27 cellular contexts compared by ENCODE assay signal in the genomic region with DNA sequence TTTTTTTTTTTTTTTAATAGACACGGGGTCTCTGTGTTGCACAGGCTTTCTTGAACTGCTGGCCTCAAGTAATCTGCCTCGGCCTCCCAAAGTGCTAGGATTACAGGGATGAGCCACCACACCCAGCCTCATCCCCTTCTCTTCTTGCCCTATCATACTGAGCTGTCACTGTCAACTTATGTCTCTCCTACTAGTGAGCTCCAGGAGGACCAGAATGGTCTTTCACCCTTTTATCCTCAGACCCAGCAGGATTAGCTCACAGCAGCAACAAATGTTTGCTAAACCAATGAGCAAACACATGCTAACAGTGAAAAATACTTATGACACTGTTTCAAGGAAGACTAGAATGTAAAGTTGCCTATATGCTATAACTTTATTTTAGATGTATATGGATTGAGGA. TPM values are rescaled to one million over a fixed set of nuclear protein-coding genes. Genes with fewer than 3 reads are reported as not detected.
DNase-seq lines count a peak whose midpoint lies in the region; ATAC-seq, FAIRE-seq and TF ChIP-seq lines count a peak whose summit lies in the region.
"Had no signal": no experiment of that assay in that cellular context is flagged by ENCODE, and none has a peak within 500 bp of the region (broad histone marks: within the 10 kb centered on the region; RNA-seq: fewer than 3 reads in every experiment).

No MANE protein-coding gene starts in this region.

- peaks cover 0 to 12% of the 10 kb centered on the region in 2 experiments for H3K36me3 ChIP-seq in SK-N-SH (replicated peaks in 1 of 2; ENCODE audit: control insufficient read depth in 1 of 2, insufficient read depth in 2 of 2, low read length in 1 of 2)
- H3K36me3 ChIP-seq in gastroesophageal sphincter: peaks cover 0 to 40% of the 10 kb centered on the region in 2 donors

- peak; percentile 19; the same call in 1 of the 3 replicates for ATAC-seq in SK-N-SH treated with all-trans-retinoic acid at 6 μM for 48 hours
- ATAC-seq in A549: peak; percentile 36 to 55; a peak in 5 of 6 replicates
- no peak for ATAC-seq in activated T-helper 17 cell treated with anti-CD3 and anti-CD28 coated beads, Interleukin-2, amount 50 U/mL, for 72 hours (replicated peaks)
- no peak for ATAC-seq in gastroesophageal sphincter
- no peak for ATAC-seq in GM18868 (IDR thresholded peaks at IDR 0.05; ENCODE audit: unreplicated experiment)
- ATAC-seq: CD8-positive, alpha-beta T cell; PC-3 had no signal

- TF ChIP-seq POLR2A in A549 (IDR thresholded peaks at IDR 0.05; ENCODE audit: low read length) (no peak), gastroesophageal sphincter (IDR thresholded peaks at IDR 0.05) (no peak)

- no peak overlapping the region for H3K4me3 Mint-ChIP-seq in activated T-helper 17 cell treated with anti-CD3 and anti-CD28 coated beads, Interleukin-2, amount 50 U/mL, for 72 hours
- peak overlapping the region; percentile 2 for H3K4me3 Mint-ChIP-seq in neural crest cell
- H3K4me3 Mint-ChIP-seq: CD8-positive, alpha-beta T cell had no signal

- DNase-seq in SK-N-SH (no peak), A549 (ENCODE audit: low read depth in 1 of 2, low spot score in 1 of 2) (no peak), neural crest cell (ENCODE audit: low read depth, low spot score) (no peak), A172 (ENCODE audit: low spot score) (no peak)
- DNase-seq: AML-193; C1 segment of cervical spinal cord; Caco-2; CD8-positive, alpha-beta T cell; HCEC 1CT; IMR-90; Karpas-422; NCI-H1092 treated with DMSO at 0.1 percent for 48 hours; NCI-H1436 treated with DMSO at 0.1 percent for 48 hours; NCI-H187 treated with DMSO at 0.1 percent for 48 hours; NCI-H2107; NCI-H524; NCI-H748 treated with DMSO at 0.1 percent for 48 hours; NK-92 treated with Interleukin-12 subunit alpha and Interleukin-12 subunit beta, amount 100 ng/mL, for 24 hours; PC-3 had no signal

- H3K79me2 ChIP-seq in SK-N-SH (ENCODE audit: insufficient read depth): no peaks in the 10 kb centered on the region

- H3K9me2 ChIP-seq in SK-N-SH: no peaks in the 10 kb centered on the region

- no peaks in the 10 kb centered on the region; a peak in 1 of 4 replicates for H3K4me1 ChIP-seq in SK-N-SH (ENCODE audit: control insufficient read depth in 1 of 2, insufficient read depth in 2 of 2, low read depth in 1 of 2, low read length in 1 of 2)
- H3K4me1 ChIP-seq in A549: no peaks in the 10 kb centered on the region; the same call in 2 of the 3 replicates
- H3K4me1 ChIP-seq in gastroesophageal sphincter: peaks cover 0 to 3% (median 0%) of the 10 kb centered on the region in 3 donors
- H3K4me1 ChIP-seq: Caco-2 had no signal

- H3K4me2 ChIP-seq in SK-N-SH: no peak overlapping the region
- H3K4me2 ChIP-seq in A549: no peak overlapping the region

- H2AFZ ChIP-seq in SK-N-SH (ENCODE audit: low read depth): no peak overlapping the region

- no peak overlapping the region for H3K27ac ChIP-seq in SK-N-SH (ENCODE audit: low read depth in 2 of 2, low read length in 1 of 2)
- H3K27ac ChIP-seq in A549: no peak overlapping the region
- H3K27ac ChIP-seq in gastroesophageal sphincter: no peak overlapping the region

- FAIRE-seq in A549 (lab: Jason Lieb, UNC): no peak
- FAIRE-seq: A204.1, G401.6, GM12878, H1 had no signal

- no peaks in the 10 kb centered on the region for H3K27me3 ChIP-seq in SK-N-SH (ENCODE audit: insufficient read depth)
- H3K27me3 ChIP-seq in gastroesophageal sphincter: no peaks in the 10 kb centered on the region

- H3K4me1 Mint-ChIP-seq in activated T-helper 17 cell treated with anti-CD3 and anti-CD28 coated beads, Interleukin-2, amount 50 U/mL, for 72 hours: no peaks in the 10 kb centered on the region
- peaks cover under 1% of the 10 kb centered on the region for H3K4me1 Mint-ChIP-seq in neural crest cell

- no peak overlapping the region for H3K9ac ChIP-seq in SK-N-SH

- H3K9me3 Mint-ChIP-seq in activated T-helper 17 cell treated with anti-CD3 and anti-CD28 coated beads, Interleukin-2, amount 50 U/mL, for 72 hours: no peaks in the 10 kb centered on the region
- no peaks in the 10 kb centered on the region for H3K9me3 Mint-ChIP-seq in neural crest cell
- H3K9me3 Mint-ChIP-seq: CD8-positive, alpha-beta T cell had no signal

- TF ChIP-seq CTCF in SK-N-SH (IDR thresholded peaks at IDR 0.05): no peak
- no peak for TF ChIP-seq CTCF in A549 (IDR thresholded peaks at IDR 0.05)
- TF ChIP-seq CTCF in neural crest cell (conservative IDR thresholded peaks at IDR 0.05): no peak
- TF ChIP-seq CTCF in gastroesophageal sphincter (IDR thresholded peaks at IDR 0.05): no peak

- CTCF ChIA-PET in SK-N-SH (lab: Yijun Ruan, JAX) (interaction anchor here (0.8 to 2.1 kb wide), 2 partner anchors 21 to 25 kb away, joined by 3 to 6 read pairs; a partner anchor contains a TSS), A549 (lab: Yijun Ruan, JAX) (interaction anchor here (1.1 to 1.8 kb wide), 3 partner anchors 14 to 200 kb away, joined by 3 to 4 read pairs (median 4); no protein-coding TSS in a partner anchor)

- no peaks in the 10 kb centered on the region for H3K27me3 Mint-ChIP-seq in activated T-helper 17 cell treated with anti-CD3 and anti-CD28 coated beads, Interleukin-2, amount 50 U/mL, for 72 hours
- no peaks in the 10 kb centered on the region for H3K27me3 Mint-ChIP-seq in neural crest cell (ENCODE audit: low read depth)

- TF ChIP-seq RAD21 in SK-N-SH (IDR thresholded peaks at IDR 0.05; ENCODE audit: low read length) (no peak), A549 (conservative IDR thresholded peaks at IDR 0.05 in 1 of 2, IDR thresholded peaks at IDR 0.05 in 1 of 2) (no peak)

- WGBS in SK-N-SH (ENCODE audit: low lambda C conversion rate): 57% methylated on average over 2 of the region's 2 CpGs
- WGBS in A549 (ENCODE audit: missing lambda C conversion rate): 46% methylated on average over 2 of the region's 2 CpGs
- WGBS in gastroesophageal sphincter (ENCODE audit: low coverage in 1 of 2), 2 donors: 63% methylated on average over 2 of the region's 2 CpGs; no CpG with 5 or more reads in 1 of the 2 donors

- H3K4me3 ChIP-seq in SK-N-SH (ENCODE audit: low read depth in 2 of 2, low read length in 1 of 2) (no peak overlapping the region), A549 (no peak overlapping the region), gastroesophageal sphincter (no peak overlapping the region)
- H3K4me3 ChIP-seq: GM12878 had no signal

- no peak for TF ChIP-seq EP300 in SK-N-SH (IDR thresholded peaks at IDR 0.05; ENCODE audit: borderline replicate concordance in 1 of 2, low read depth in 1 of 2, low read length in 1 of 2)
- no peak for TF ChIP-seq EP300 in A549 (IDR thresholded peaks at IDR 0.05)
- TF ChIP-seq EP300 in gastroesophageal sphincter (IDR thresholded peaks at IDR 0.05): no peak

- H3F3A ChIP-seq in SK-N-SH (replicated peaks; ENCODE audit: insufficient read depth): peaks cover 25% of the 10 kb centered on the region

- no peaks in the 10 kb centered on the region for H4K20me1 ChIP-seq in SK-N-SH (ENCODE audit: insufficient read depth)

- peak overlapping the region; percentile 18 for H3K27ac Mint-ChIP-seq in activated T-helper 17 cell treated with anti-CD3 and anti-CD28 coated beads, Interleukin-2, amount 50 U/mL, for 72 hours
- no peak overlapping the region for H3K27ac Mint-ChIP-seq in neural crest cell (ENCODE audit: unreplicated experiment)

- POLR2A ChIA-PET in SK-N-SH (lab: Yijun Ruan, JAX): no interaction called here
- POLR2A ChIA-PET in A549 (lab: Yijun Ruan, JAX): interaction anchor here (1.8 kb wide), 1 partner anchor 20 kb away, joined by 9 read pairs; a partner anchor contains a TSS

- H3K36me3 Mint-ChIP-seq in activated T-helper 17 cell treated with anti-CD3 and anti-CD28 coated beads, Interleukin-2, amount 50 U/mL, for 72 hours (ENCODE audit: low read depth): peaks cover 16% of the 10 kb centered on the region
- H3K36me3 Mint-ChIP-seq in neural crest cell (ENCODE audit: low read depth): no peaks in the 10 kb centered on the region

- H3K9me3 ChIP-seq in SK-N-SH: no peaks in the 10 kb centered on the region
- H3K9me3 ChIP-seq in A549: no peaks in the 10 kb centered on the region
- no peaks in the 10 kb centered on the region for H3K9me3 ChIP-seq in gastroesophageal sphincter
- H3K9me3 ChIP-seq: Caco-2 had no signal

RNA-seq across cellular contexts. Expression of a gene that starts 6.4 kb away (rescaled TPM):
- polyA plus RNA-seq in SK-N-SH (2012; rRNA removed) (47.6 and 59.7 TPM in 2 replicates), A549 (2011; rRNA removed) (35.5 and 50.7 TPM in 2 replicates), A549 (2017; fragmentation: RNase III; extraction: RNeasy Plus Mini Kit Qiagen cat#74134 plus additional on column Dnase treatment) (46.6 to 47.7 TPM (median 46.9 TPM) in 3 replicates)
- 31.5 and 34.2 TPM in 2 replicates for polyA plus RNA-seq in SK-N-SH (2012; cell fraction: cytosol; rRNA removed)
- polyA plus RNA-seq in SK-N-SH (2012; cell fraction: nucleus; rRNA removed): 220 and 356 TPM in 2 replicates
- polyA plus RNA-seq in A549 (2012; cell fraction: cytosol; rRNA removed): 58.2 and 63.0 TPM in 2 replicates
- 126 and 131 TPM in 2 replicates for polyA plus RNA-seq in A549 (2012; cell fraction: nucleus; rRNA removed)
- 35.9 and 41.6 TPM in 2 replicates for polyA minus RNA-seq in A549 (2011; rRNA and poly(A)+ RNA removed)
- total RNA-seq in activated T-helper 17 cell treated with anti-CD3 and anti-CD28 coated beads, Interleukin-2, amount 50 U/mL, for 72 hours: 100 to 1,000 TPM in 1 of 2 donors, 10 to 100 TPM in 1; 85.8 to 115 TPM
- total RNA-seq in neural crest cell (86.6 and 88.1 TPM in 2 replicates), gastroesophageal sphincter (10 to 100 TPM; 33.2 to 72.3 (median 57.2) TPM)
- total RNA-seq in A172 (2014; rRNA removed; shearing (Covaris generic)): 25.9 and 30.0 TPM in 2 replicates

RNA-seq across cellular contexts. Expression of a gene that starts 19.9 kb away (rescaled TPM):
- 30.4 and 40.7 TPM in 2 replicates for polyA plus RNA-seq in SK-N-SH (2012; rRNA removed)
- polyA plus RNA-seq in SK-N-SH (2012; cell fraction: cytosol; rRNA removed): 22.5 and 31.3 TPM in 2 replicates
- polyA plus RNA-seq in SK-N-SH (2012; cell fraction: nucleus; rRNA removed): 48.4 and 58.3 TPM in 2 replicates
- polyA plus RNA-seq in A549 (2011; rRNA removed): 20.6 and 26.5 TPM in 2 replicates
- polyA plus RNA-seq in A549 (2012; cell fraction: cytosol; rRNA removed): 26.9 and 43.3 TPM in 2 replicates
- 21.7 and 25.3 TPM in 2 replicates for polyA plus RNA-seq in A549 (2012; cell fraction: nucleus; rRNA removed)
- polyA plus RNA-seq in A549 (2017; fragmentation: RNase III; extraction: RNeasy Plus Mini Kit Qiagen cat#74134 plus additional on column Dnase treatment): 20.1 to 24.3 TPM (median 23.5 TPM) in 3 replicates
- polyA minus RNA-seq in A549 (2011; rRNA and poly(A)+ RNA removed): 9.0 and 10.3 TPM in 2 replicates
- total RNA-seq in activated T-helper 17 cell treated with anti-CD3 and anti-CD28 coated beads, Interleukin-2, amount 50 U/mL, for 72 hours: 10 to 100 TPM in 1 of 2 donors, 1 to 10 TPM in 1; 6.2 to 16.2 TPM
- total RNA-seq in neural crest cell: 20.4 and 23.4 TPM in 2 replicates
- total RNA-seq in A172 (2014; rRNA removed; shearing (Covaris generic)): 23.4 and 30.1 TPM in 2 replicates
- total RNA-seq in gastroesophageal sphincter: 10 to 100 TPM; 17.0 to 25.8 (median 19.1) TPM

RNA-seq across cellular contexts. Expression of a gene that starts 20.2 kb away (rescaled TPM):
- polyA plus RNA-seq in SK-N-SH (2012; rRNA removed) (24.2 and 27.4 TPM in 2 replicates), A549 (2011; rRNA removed) (30.3 and 32.3 TPM in 2 replicates), A549 (2017; fragmentation: RNase III; extraction: RNeasy Plus Mini Kit Qiagen cat#74134 plus additional on column Dnase treatment) (16.8 to 21.0 TPM (median 19.5 TPM) in 3 replicates)
- polyA plus RNA-seq in SK-N-SH (2012; cell fraction: cytosol; rRNA removed): 15.8 and 24.5 TPM in 2 replicates
- polyA plus RNA-seq in SK-N-SH (2012; cell fraction: nucleus; rRNA removed): 14.1 and 24.6 TPM in 2 replicates
- 16.3 and 20.3 TPM in 2 replicates for polyA plus RNA-seq in A549 (2012; cell fraction: cytosol; rRNA removed)
- 14.0 and 14.4 TPM in 2 replicates for polyA plus RNA-seq in A549 (2012; cell fraction: nucleus; rRNA removed)
- 43.6 and 47.7 TPM in 2 replicates for polyA minus RNA-seq in A549 (2011; rRNA and poly(A)+ RNA removed)
- total RNA-seq in activated T-helper 17 cell treated with anti-CD3 and anti-CD28 coated beads, Interleukin-2, amount 50 U/mL, for 72 hours: 10 to 100 TPM; 23.4 to 32.0 TPM
- total RNA-seq in neural crest cell (24.1 and 27.2 TPM in 2 replicates), gastroesophageal sphincter (10 to 100 TPM; 23.3 to 31.6 (median 27.8) TPM)
- total RNA-seq in A172 (2014; rRNA removed; shearing (Covaris generic)): 28.0 and 33.8 TPM in 2 replicates

RNA-seq across cellular contexts. Expression of a gene that starts 21.0 kb away (rescaled TPM):
- polyA plus RNA-seq in SK-N-SH (2012; rRNA removed) (not detected in 2 replicates), A549 (2011; rRNA removed) (not detected in 2 replicates), A549 (2017; fragmentation: RNase III; extraction: RNeasy Plus Mini Kit Qiagen cat#74134 plus additional on column Dnase treatment) (not detected in 3 replicates)
- not detected in 2 replicates for polyA plus RNA-seq in SK-N-SH (2012; cell fraction: cytosol; rRNA removed)
- polyA plus RNA-seq in SK-N-SH (2012; cell fraction: nucleus; rRNA removed): not detected in 2 replicates
- polyA plus RNA-seq in A549 (2012; cell fraction: cytosol; rRNA removed): not detected in 2 replicates
- polyA plus RNA-seq in A549 (2012; cell fraction: nucleus; rRNA removed): 0.39 TPM in 1 of 2 replicates, not detected in the other
- not detected in 2 replicates for polyA minus RNA-seq in A549 (2011; rRNA and poly(A)+ RNA removed)
- under 1 TPM; 0.82 TPM for total RNA-seq in activated T-helper 17 cell treated with anti-CD3 and anti-CD28 coated beads, Interleukin-2, amount 50 U/mL, for 72 hours
- total RNA-seq in neural crest cell (not detected in 2 replicates), gastroesophageal sphincter (not detected)
- not detected in 2 replicates for total RNA-seq in A172 (2014; rRNA removed; shearing (Covaris generic))
- total RNA-seq: CD8-positive, alpha-beta T cell; IMR-90; PC-3 had no signal
- polyA plus RNA-seq: H1, IMR-90 had no signal

RNA-seq across cellular contexts. Expression of a gene that starts 24.5 kb away (rescaled TPM):
- polyA plus RNA-seq in SK-N-SH (2012; rRNA removed): 69.6 and 73.3 TPM in 2 replicates
- 48.9 and 58.6 TPM in 2 replicates for polyA plus RNA-seq in SK-N-SH (2012; cell fraction: cytosol; rRNA removed)
- polyA plus RNA-seq in SK-N-SH (2012; cell fraction: nucleus; rRNA removed): 41.5 and 64.1 TPM in 2 replicates
- 64.7 and 105 TPM in 2 replicates for polyA plus RNA-seq in A549 (2011; rRNA removed)
- 84.2 and 102 TPM in 2 replicates for polyA plus RNA-seq in A549 (2012; cell fraction: cytosol; rRNA removed)
- 72.8 and 89.9 TPM in 2 replicates for polyA plus RNA-seq in A549 (2012; cell fraction: nucleus; rRNA removed)
- 57.6 to 64.4 TPM (median 62.8 TPM) in 3 replicates for polyA plus RNA-seq in A549 (2017; fragmentation: RNase III; extraction: RNeasy Plus Mini Kit Qiagen cat#74134 plus additional on column Dnase treatment)
- 101 and 134 TPM in 2 replicates for polyA minus RNA-seq in A549 (2011; rRNA and poly(A)+ RNA removed)
- total RNA-seq in activated T-helper 17 cell treated with anti-CD3 and anti-CD28 coated beads, Interleukin-2, amount 50 U/mL, for 72 hours: 10 to 100 TPM; 18.6 to 20.9 TPM
- total RNA-seq in neural crest cell: 20.0 and 21.4 TPM in 2 replicates
- total RNA-seq in A172 (2014; rRNA removed; shearing (Covaris generic)): 32.3 and 51.8 TPM in 2 replicates
- 10 to 100 TPM; 25.8 to 50.7 (median 33.9) TPM for total RNA-seq in gastroesophageal sphincter

Comparison
In these comparisons a context has a peak if more than half of its experiments do, and no peak if none do; other contexts are left out.
1. ATAC-seq: peak in SK-N-SH treated with all-trans-retinoic acid at 6 μM for 48 hours (single experiment) and A549 (2 of 2); none in activated T-helper 17 cell treated with anti-CD3 and anti-CD28 coated beads, Interleukin-2, amount 50 U/mL, for 72 hours (single experiment), gastroesophageal sphincter (single experiment) and GM18868 (single experiment).